ENCODE assay signal across 9 cellular contexts in genomic region chrX:39736219-39737211, GRCh38.
DNase-seq lines count a peak whose midpoint lies in the region; ATAC-seq and TF ChIP-seq lines count a peak whose summit lies in the region.
"Had no signal": no experiment of that assay in that cellular context is flagged by ENCODE, and none has a peak within 500 bp of the region (broad histone marks: within the 10 kb centered on the region; RNA-seq: fewer than 3 reads in every experiment).

No MANE protein-coding gene starts in this region.

- H3K4me3 ChIP-seq in Panc1 (ENCODE audit: low read depth in 2 of 2, low read length in 2 of 2) = no peak overlapping the region
- no peak overlapping the region for H3K4me3 ChIP-seq in fibroblast of the aortic adventitia (ENCODE audit: low read depth, low read length)
- no peak overlapping the region for H3K4me3 ChIP-seq in retinal pigment epithelial cell (ENCODE audit: low read length)

- no peaks in the 10 kb centered on the region for H3K27me3 ChIP-seq in Panc1 (ENCODE audit: control insufficient read depth, insufficient read depth, low read length)

- POLR2A ChIA-PET in Panc1 (lab: Charles Lee) = no interaction called here

- no peaks in the 10 kb centered on the region for H3K9me3 ChIP-seq in Panc1 (ENCODE audit: control insufficient read depth, insufficient read depth, low read depth, low read length)

- DNase-seq in ELR (ENCODE audit: low read depth) (peak; percentile 73), Panc1 (ENCODE audit: low read depth, low spot score) (no peak), fibroblast of the aortic adventitia (ENCODE audit: low read depth) (peak; percentile 94), retinal pigment epithelial cell (ENCODE audit: low read depth) (peak; percentile 74), NOMO-1 treated with DMSO at 0.1 percent for 48 hours (lab: John Stamatoyannopoulos, UW; ENCODE audit: unreplicated experiment) (no peak), HuH-7.5 (ENCODE audit: low spot score) (no peak)
- DNase-seq: stimulated activated CD4-positive, alpha-beta T cell treated with anti-CD3 and anti-CD28 coated beads, Interleukin-4, amount 100 ng/mL, for 1 hour had no signal

- ATAC-seq in Panc1 = peak; percentile 62; the same call in 1 of the 2 replicates
- ATAC-seq in GM19397 (IDR thresholded peaks at IDR 0.05; ENCODE audit: unreplicated experiment) = no peak
- no peak for ATAC-seq in GM18511 (IDR thresholded peaks at IDR 0.05; ENCODE audit: unreplicated experiment)

- intact Hi-C loops in Panc1 (cut with micrococcal nuclease; ENCODE audit: unreplicated experiment) = no loop called here

- in situ Hi-C loops in Panc1 (cut with HindIII; ENCODE audit: low pct_unique_long_range_greater_than_20kb, low sequenced_read_pairs) = no loop called here

- BruUV-seq in Panc1 (replicated peaks; lab: Mats Ljungman, UMichigan) = no TSS peak

- no peaks in the 10 kb centered on the region for H3K36me3 ChIP-seq in Panc1 (ENCODE audit: control insufficient read depth, insufficient read depth, low read length)

- TF ChIP-seq CTCF in Panc1 (IDR thresholded peaks at IDR 0.05) (no peak), fibroblast of the aortic adventitia (IDR thresholded peaks at IDR 0.05; ENCODE audit: insufficient read depth, low read length) (no peak), retinal pigment epithelial cell (conservative IDR thresholded peaks at IDR 0.05; ENCODE audit: low read depth, low read length) (no peak)

- H3K4me1 ChIP-seq in Panc1 (ENCODE audit: control insufficient read depth, insufficient read depth, low read length) = peaks cover 4% of the 10 kb centered on the region

- H3K27ac ChIP-seq in Panc1 (ENCODE audit: low read length) = no peak overlapping the region

- CTCF ChIA-PET in Panc1 (lab: Charles Lee) = no interaction called here

Comparison
In these comparisons a context has a peak if more than half of its experiments do, and no peak if none do; other contexts are left out.
1. DNase-seq: peak in ELR (single experiment), fibroblast of the aortic adventitia (single experiment) and retinal pigment epithelial cell (single experiment); none in Panc1 (single experiment), NOMO-1 treated with DMSO at 0.1 percent for 48 hours (single experiment) and HuH-7.5 (single experiment).